Comparison of ENCODE assay signal across 11 cellular contexts in the genomic region with DNA sequence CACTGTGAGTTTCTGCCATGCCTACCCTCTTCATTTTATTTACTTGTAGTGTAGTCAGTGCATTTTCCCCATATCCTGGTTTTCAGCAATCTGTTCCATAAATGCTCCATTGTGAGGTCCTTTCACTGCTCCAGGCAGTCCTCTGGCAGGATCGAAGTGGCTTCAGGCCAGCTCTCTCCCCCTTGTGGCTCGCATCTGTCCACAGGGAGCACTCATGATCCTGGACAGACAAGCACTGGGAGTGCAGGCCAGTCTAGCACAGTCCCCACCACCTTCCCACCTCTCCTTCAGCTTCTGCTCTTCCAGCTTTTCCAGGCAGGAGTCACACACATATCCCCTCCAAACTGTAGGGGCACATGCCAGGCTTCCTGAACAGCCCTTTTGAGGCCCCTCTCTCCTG.
DNase-seq lines count a peak whose midpoint lies in the region; ATAC-seq, FAIRE-seq and TF ChIP-seq lines count a peak whose summit lies in the region.
"Had no signal": no experiment of that assay in that cellular context is flagged by ENCODE, and none has a peak within 500 bp of the region (broad histone marks: within the 10 kb centered on the region; RNA-seq: fewer than 3 reads in every experiment).

No MANE protein-coding gene starts in this region.

- H3K27me3 ChIP-seq in brain microvascular endothelial cell (replicated peaks) (no peaks in the 10 kb centered on the region), vagina (no peaks in the 10 kb centered on the region), aorta (ENCODE audit: control insufficient read depth in 1 of 2, insufficient read depth in 2 of 2, low read length in 1 of 2) (no peaks in the 10 kb centered on the region)

- H3K27ac ChIP-seq in brain microvascular endothelial cell = no peak overlapping the region
- H3K27ac ChIP-seq in kidney (ENCODE audit: low read depth in 2 of 2, low read length in 2 of 2) = no peak overlapping the region
- no peak overlapping the region for H3K27ac ChIP-seq in vagina
- no peak overlapping the region for H3K27ac ChIP-seq in aorta (ENCODE audit: low read depth in 1 of 2, low read length in 2 of 2)
- H3K27ac ChIP-seq: lower lobe of right lung had no signal

- H3K9me3 ChIP-seq in kidney (ENCODE audit: control insufficient read depth in 1 of 2, low read length in 2 of 2) (no peaks in the 10 kb centered on the region), vagina (no peaks in the 10 kb centered on the region), aorta (ENCODE audit: control insufficient read depth, low read length) (no peaks in the 10 kb centered on the region)
- H3K9me3 ChIP-seq: lower lobe of right lung had no signal

- DNase-seq in AG09319 (ENCODE audit: extremely low read depth, low read depth) (peak; percentile 4), HT-29 (ENCODE audit: low spot score) (peak; percentile 16), brain microvascular endothelial cell (peak; percentile 28), kidney (peak; percentile 71), NCI-H748 (lab: John Stamatoyannopoulos, UW; ENCODE audit: unreplicated experiment) (no peak), vagina (ENCODE audit: extremely low spot score in 2 of 2) (no peak), aorta (no peak)
- no peak for DNase-seq in activated naive CD4-positive, alpha-beta T cell (lab: John Stamatoyannopoulos, UW)
- DNase-seq: activated CD8-positive, alpha-beta memory T cell treated with anti-CD3 and anti-CD28 coated beads, Interleukin-2, amount 50 U/mL, for 48 hours; DMS153; lower lobe of right lung had no signal

- WGBS in aorta, 2 donors = 58 to 68% methylated on average over 2 of the region's 2 CpGs

- ATAC-seq in aorta (ENCODE audit: low FRiP score) = no peak

- H3K4me3 ChIP-seq in brain microvascular endothelial cell (ENCODE audit: low read depth, low read length) (no peak overlapping the region), kidney (ENCODE audit: low read length in 2 of 2) (no peak overlapping the region), vagina (no peak overlapping the region), aorta (ENCODE audit: low read length in 2 of 2) (no peak overlapping the region)
- H3K4me3 ChIP-seq: lower lobe of right lung had no signal

- H3K36me3 ChIP-seq in brain microvascular endothelial cell (replicated peaks) (no peaks in the 10 kb centered on the region), kidney (ENCODE audit: control insufficient read depth in 1 of 2, insufficient read depth in 2 of 2, low read length in 2 of 2) (no peaks in the 10 kb centered on the region), vagina (no peaks in the 10 kb centered on the region), aorta (ENCODE audit: control insufficient read depth in 1 of 2, insufficient read depth in 2 of 2, low read length in 1 of 2) (no peaks in the 10 kb centered on the region)
- H3K36me3 ChIP-seq: lower lobe of right lung had no signal

- TF ChIP-seq POLR2A in vagina (IDR thresholded peaks at IDR 0.05) = no peak

- H3K4me1 ChIP-seq in kidney (ENCODE audit: control insufficient read depth in 1 of 2, insufficient read depth in 1 of 2, low read depth in 1 of 2, low read length in 2 of 2) (no peaks in the 10 kb centered on the region), vagina (peaks cover 6% of the 10 kb centered on the region), aorta (ENCODE audit: control insufficient read depth in 1 of 2, insufficient read depth in 2 of 2, low read length in 2 of 2) (no peaks in the 10 kb centered on the region)
- H3K4me1 ChIP-seq: lower lobe of right lung had no signal

- intact Hi-C loops in kidney (cut with DNase I) = no loop called here
- intact Hi-C loops in vagina (cut with DNase I) = no loop called here
- intact Hi-C loops in aorta (cut with DNase I) = no loop called here

- H3K9ac ChIP-seq in kidney (ENCODE audit: low read length in 2 of 2) = no peak overlapping the region

- FAIRE-seq in kidney (lab: Jason Lieb, UNC) = no peak

- in situ Hi-C loops in brain microvascular endothelial cell (cut with HindIII; ENCODE audit: low pct_ligation_motif_present, low sequenced_read_pairs) = loop anchor here (25.0 kb wide), 1 partner anchor 242 kb away; a partner anchor contains a TSS

- TF ChIP-seq CTCF in AG09319 (IDR thresholded peaks at IDR 0.05; ENCODE audit: low read depth, low read length) (peak; percentile 19), brain microvascular endothelial cell (IDR thresholded peaks at IDR 0.05; ENCODE audit: low read depth, low read length, missing control alignments) (peak; percentile 57), kidney (IDR thresholded peaks at IDR 0.05; ENCODE audit: borderline replicate concordance, extremely low read depth, insufficient read depth) (peak; percentile 3), vagina (IDR thresholded peaks at IDR 0.05) (no peak)

Comparison
In these comparisons a context has a peak if more than half of its experiments do, and no peak if none do; other contexts are left out.
1. DNase-seq: peak in AG09319 (single experiment), HT-29 (single experiment), brain microvascular endothelial cell (single experiment) and kidney (single experiment); none in NCI-H748 (single experiment), vagina (0 of 2), activated naive CD4-positive, alpha-beta T cell (0 of 4) and aorta (0 of 2).
2. CTCF ChIP-seq: peak in AG09319 (single experiment), brain microvascular endothelial cell (single experiment) and kidney (single experiment); none in vagina (0 of 3).